ENCODE assay signal across 8 cellular contexts in genomic region chr2:45643095-45643494, GRCh38. TPM values are rescaled to one million over a fixed set of nuclear protein-coding genes. Genes with fewer than 3 reads are reported as not detected.
DNase-seq lines count a peak whose midpoint lies in the region; ATAC-seq and TF ChIP-seq lines count a peak whose summit lies in the region.

No MANE protein-coding gene starts in this region.

- H3K27me3 ChIP-seq in Panc1 (ENCODE audit: control insufficient read depth, insufficient read depth, low read length) (peaks cover 6% of the 10 kb centered on the region; the same call in 1 of the 2 replicates), psoas muscle (ENCODE audit: insufficient read depth in 3 of 3, low read length in 2 of 3) (peaks cover 0 to 19% (median 0%) of the 10 kb centered on the region in 3 donors)

- DNase-seq in Panc1 (ENCODE audit: low read depth, low spot score) = no peak
- DNase-seq in fibroblast of pulmonary artery (ENCODE audit: low read depth) = no peak
- DNase-seq in psoas muscle = no peak

- H3K9me3 ChIP-seq in Panc1 (ENCODE audit: control insufficient read depth, insufficient read depth, low read depth, low read length) (no peaks in the 10 kb centered on the region), psoas muscle (no peaks in the 10 kb centered on the region)

- H3K27ac ChIP-seq in Panc1 (ENCODE audit: low read length) = peak overlapping the region; percentile 75
- H3K27ac ChIP-seq in psoas muscle = no peak overlapping the region

- ATAC-seq in Panc1 (peak; percentile 62), psoas muscle (peak; percentile 23 to 40 (median 28)), GM21390 (IDR thresholded peaks at IDR 0.05; ENCODE audit: unreplicated experiment) (no peak), HG02763 (IDR thresholded peaks at IDR 0.05; ENCODE audit: unreplicated experiment) (no peak), HG03159 (IDR thresholded peaks at IDR 0.05; ENCODE audit: unreplicated experiment) (no peak), GM18505 (IDR thresholded peaks at IDR 0.05; ENCODE audit: unreplicated experiment) (no peak)

- in situ Hi-C loops in Panc1 (cut with HindIII; ENCODE audit: low pct_unique_long_range_greater_than_20kb, low sequenced_read_pairs) = no loop called here

- H3K36me3 ChIP-seq in Panc1 (ENCODE audit: control insufficient read depth, insufficient read depth, low read length) (no peaks in the 10 kb centered on the region), psoas muscle (ENCODE audit: insufficient read depth in 1 of 2, low read depth in 1 of 2) (no peaks in the 10 kb centered on the region)

- no peak for TF ChIP-seq POLR2A in GM18505 (IDR thresholded peaks at IDR 0.05; ENCODE audit: borderline replicate concordance, extremely low read depth, insufficient read depth, insufficient read length)

- no TSS peak for BruUV-seq in Panc1 (replicated peaks; lab: Mats Ljungman, UMichigan)

- no peaks in the 10 kb centered on the region for H3K4me1 ChIP-seq in Panc1 (ENCODE audit: control insufficient read depth, insufficient read depth, low read length)
- peaks cover 7% of the 10 kb centered on the region for H3K4me1 ChIP-seq in psoas muscle

- 19 to 23% (median 22%) methylated on average over 11 of the region's 11 CpGs for WGBS in psoas muscle, 3 donors

- H3K4me3 ChIP-seq in GM12875 (ENCODE audit: low read depth, low read length) = peak overlapping the region; percentile 46
- peak overlapping the region; percentile 64 to 76 for H3K4me3 ChIP-seq in Panc1 (ENCODE audit: low read depth in 2 of 2, low read length in 2 of 2)
- H3K4me3 ChIP-seq in fibroblast of pulmonary artery (replicated peaks; ENCODE audit: low read depth, low read length) = peak overlapping the region; percentile 70
- H3K4me3 ChIP-seq in psoas muscle = peak overlapping the region; percentile 75

- CTCF ChIA-PET in Panc1 (lab: Charles Lee) = interaction anchor here (0.5 kb wide), 3 partner anchors 292 to 664 kb away, joined by 3 to 4 read pairs (median 4); no protein-coding TSS in a partner anchor

- POLR2A ChIA-PET in Panc1 (lab: Charles Lee) = no interaction called here

- intact Hi-C loops in Panc1 (cut with micrococcal nuclease; ENCODE audit: unreplicated experiment) = loop anchor here (5.0 kb wide), 1 partner anchor 134 kb away; no protein-coding TSS in a partner anchor
- intact Hi-C loops in psoas muscle (cut with DNase I) = loop anchor here (1.0 to 2.0 kb wide), 5 partner anchors 72 to 294 kb away; no protein-coding TSS in a partner anchor

- TF ChIP-seq CTCF in GM12875 (IDR thresholded peaks at IDR 0.05; ENCODE audit: borderline replicate concordance, insufficient read depth, low read depth, low read length) (no peak), Panc1 (IDR thresholded peaks at IDR 0.05) (no peak), fibroblast of pulmonary artery (IDR thresholded peaks at IDR 0.05; ENCODE audit: low read length, missing control alignments) (no peak), psoas muscle (IDR thresholded peaks at IDR 0.05) (no peak)

RNA-seq across cellular contexts. Expression of gene PRKCE, which starts 8.4 kb away (rescaled TPM):
- total RNA-seq in Panc1 (2021; ENCODE audit: unreplicated experiment) = 14.0 TPM
- 8.1 TPM for polyA plus RNA-seq in Panc1 (2012; ENCODE audit: insufficient read length)
- 10 to 100 TPM; 16.1 to 22.8 (median 20.0) TPM for total RNA-seq in psoas muscle
- polyA plus RNA-seq in psoas muscle = 1 to 10 TPM; 3.0 to 5.4 (median 4.4) TPM

RNA-seq across cellular contexts. Expression of gene SRBD1, which starts 32.0 kb away (rescaled TPM):
- total RNA-seq in Panc1 (2021; ENCODE audit: unreplicated experiment) (9.7 TPM), psoas muscle (1 to 10 TPM; 4.0 to 6.4 (median 4.9) TPM)
- polyA plus RNA-seq in Panc1 (2012; ENCODE audit: insufficient read length) = 3.2 TPM
- 1 to 10 TPM; 2.3 to 3.0 (median 3.0) TPM for polyA plus RNA-seq in psoas muscle

Comparison
In these comparisons a context has a peak if more than half of its experiments do, and no peak if none do; other contexts are left out.
1. ATAC-seq: peak in Panc1 (single experiment) and psoas muscle (4 of 4); none in GM21390 (single experiment), HG02763 (single experiment), HG03159 (single experiment) and GM18505 (single experiment).
2. Peak in every context shown above with its lines, with median percentiles within 50 percentile points of each other: H3K4me3 ChIP-seq.